Comparison of ENCODE assay signal across 1 cellular context in genomic region chr5:41182666-41183065, GRCh38.
A peak's percentile ranks its signal among the peaks of the same experiment; 100 is the strongest.
TF ChIP-seq lines count a peak whose summit lies in the region.

No MANE protein-coding gene starts in this region.

TF ChIP-seq in HepG2, 621 proteins besides CTCF, POLR2A, EP300 and RAD21 (continued from another document and continues in another):
- TF ChIP-seq ZNF280D (CRISPR knock-in tag; IDR thresholded peaks at IDR 0.05) (no peak), MED1 (CRISPR knock-in tag; IDR thresholded peaks at IDR 0.05) (no peak), ZKSCAN1 (IDR thresholded peaks at IDR 0.05; ENCODE audit: low read length) (no peak), EZH2 (conservative IDR thresholded peaks at IDR 0.05; ENCODE audit: low read depth, low read length) (no peak), PAXIP1 (CRISPR knock-in tag; conservative IDR thresholded peaks at IDR 0.05) (peak; percentile 50), ZNF430 (CRISPR knock-in tag; IDR thresholded peaks at IDR 0.05) (no peak), HNF4A (CRISPR knock-in tag; IDR thresholded peaks at IDR 0.05) (peak; percentile 17; the same call in 1 of the 2 replicates), ZNF558 (CRISPR knock-in tag; IDR thresholded peaks at IDR 0.05; ENCODE audit: borderline replicate concordance) (no peak), KMT2A (CRISPR knock-in tag; IDR thresholded peaks at IDR 0.05) (no peak), POLR2G (IDR thresholded peaks at IDR 0.05; ENCODE audit: low read depth, low read length) (no peak), MAFK (conservative IDR thresholded peaks at IDR 0.05 in 1 of 2, IDR thresholded peaks at IDR 0.05 in 1 of 2; ENCODE audit: low read length in 2 of 2) (no peak), PAX8 (CRISPR knock-in tag; IDR thresholded peaks at IDR 0.05; ENCODE audit: borderline replicate concordance) (no peak), ELK4 (CRISPR knock-in tag; IDR thresholded peaks at IDR 0.05; ENCODE audit: borderline replicate concordance) (no peak), ZNF557 (CRISPR knock-in tag; IDR thresholded peaks at IDR 0.05) (no peak), ZNF580 (CRISPR knock-in tag; IDR thresholded peaks at IDR 0.05; ENCODE audit: borderline replicate concordance, low read depth) (no peak), NCOA2 (CRISPR knock-in tag; IDR thresholded peaks at IDR 0.05) (peak; percentile 77), FOXA3 (CRISPR knock-in tag; IDR thresholded peaks at IDR 0.05) (no peak), ARNT2 (CRISPR knock-in tag; IDR thresholded peaks at IDR 0.05; ENCODE audit: low read depth) (no peak), NFYB (CRISPR knock-in tag; IDR thresholded peaks at IDR 0.05) (no peak), NFATC3 (CRISPR knock-in tag; IDR thresholded peaks at IDR 0.05) (no peak)
- TF ChIP-seq, protein P1, sequence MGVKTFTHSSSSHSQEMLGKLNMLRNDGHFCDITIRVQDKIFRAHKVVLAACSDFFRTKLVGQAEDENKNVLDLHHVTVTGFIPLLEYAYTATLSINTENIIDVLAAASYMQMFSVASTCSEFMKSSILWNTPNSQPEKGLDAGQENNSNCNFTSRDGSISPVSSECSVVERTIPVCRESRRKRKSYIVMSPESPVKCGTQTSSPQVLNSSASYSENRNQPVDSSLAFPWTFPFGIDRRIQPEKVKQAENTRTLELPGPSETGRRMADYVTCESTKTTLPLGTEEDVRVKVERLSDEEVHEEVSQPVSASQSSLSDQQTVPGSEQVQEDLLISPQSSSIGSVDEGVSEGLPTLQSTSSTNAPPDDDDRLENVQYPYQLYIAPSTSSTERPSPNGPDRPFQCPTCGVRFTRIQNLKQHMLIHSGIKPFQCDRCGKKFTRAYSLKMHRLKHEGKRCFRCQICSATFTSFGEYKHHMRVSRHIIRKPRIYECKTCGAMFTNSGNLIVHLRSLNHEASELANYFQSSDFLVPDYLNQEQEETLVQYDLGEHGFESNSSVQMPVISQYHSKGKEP (CRISPR knock-in tag; IDR thresholded peaks at IDR 0.05): no peak
- TF ChIP-seq, protein P2, sequence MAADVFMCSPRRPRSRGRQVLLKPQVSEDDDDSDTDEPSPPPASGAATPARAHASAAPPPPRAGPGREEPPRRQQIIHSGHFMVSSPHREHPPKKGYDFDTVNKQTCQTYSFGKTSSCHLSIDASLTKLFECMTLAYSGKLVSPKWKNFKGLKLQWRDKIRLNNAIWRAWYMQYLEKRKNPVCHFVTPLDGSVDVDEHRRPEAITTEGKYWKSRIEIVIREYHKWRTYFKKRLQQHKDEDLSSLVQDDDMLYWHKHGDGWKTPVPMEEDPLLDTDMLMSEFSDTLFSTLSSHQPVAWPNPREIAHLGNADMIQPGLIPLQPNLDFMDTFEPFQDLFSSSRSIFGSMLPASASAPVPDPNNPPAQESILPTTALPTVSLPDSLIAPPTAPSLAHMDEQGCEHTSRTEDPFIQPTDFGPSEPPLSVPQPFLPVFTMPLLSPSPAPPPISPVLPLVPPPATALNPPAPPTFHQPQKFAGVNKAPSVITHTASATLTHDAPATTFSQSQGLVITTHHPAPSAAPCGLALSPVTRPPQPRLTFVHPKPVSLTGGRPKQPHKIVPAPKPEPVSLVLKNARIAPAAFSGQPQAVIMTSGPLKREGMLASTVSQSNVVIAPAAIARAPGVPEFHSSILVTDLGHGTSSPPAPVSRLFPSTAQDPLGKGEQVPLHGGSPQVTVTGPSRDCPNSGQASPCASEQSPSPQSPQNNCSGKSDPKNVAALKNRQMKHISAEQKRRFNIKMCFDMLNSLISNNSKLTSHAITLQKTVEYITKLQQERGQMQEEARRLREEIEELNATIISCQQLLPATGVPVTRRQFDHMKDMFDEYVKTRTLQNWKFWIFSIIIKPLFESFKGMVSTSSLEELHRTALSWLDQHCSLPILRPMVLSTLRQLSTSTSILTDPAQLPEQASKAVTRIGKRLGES (CRISPR knock-in tag; IDR thresholded peaks at IDR 0.05; ENCODE audit: borderline replicate concordance): no peak
- TF ChIP-seq, protein P3, sequence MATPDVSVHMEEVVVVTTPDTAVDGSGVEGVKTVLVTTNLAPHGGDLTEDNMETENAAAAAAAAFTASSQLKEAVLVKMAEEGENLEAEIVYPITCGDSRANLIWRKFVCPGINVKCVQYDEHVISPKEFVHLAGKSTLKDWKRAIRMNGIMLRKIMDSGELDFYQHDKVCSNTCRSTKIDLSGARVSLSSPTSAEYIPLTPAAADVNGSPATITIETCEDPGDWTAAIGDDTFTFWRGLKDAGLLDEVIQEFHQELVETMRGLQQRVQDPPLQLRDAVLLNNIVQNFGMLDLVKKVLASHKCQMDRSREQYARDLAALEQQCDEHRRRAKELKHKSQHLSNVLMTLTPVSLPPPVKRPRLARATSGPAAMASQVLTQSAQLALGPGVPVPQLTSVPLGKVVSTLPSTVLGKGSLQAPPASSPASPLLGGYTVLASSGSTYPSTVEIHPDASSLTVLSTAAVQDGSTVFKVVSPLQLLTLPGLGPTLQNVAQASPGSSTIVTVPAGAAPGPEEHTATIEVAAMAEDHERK (CRISPR knock-in tag; IDR thresholded peaks at IDR 0.05; ENCODE audit: low read depth): no peak
- TF ChIP-seq, protein P4, sequence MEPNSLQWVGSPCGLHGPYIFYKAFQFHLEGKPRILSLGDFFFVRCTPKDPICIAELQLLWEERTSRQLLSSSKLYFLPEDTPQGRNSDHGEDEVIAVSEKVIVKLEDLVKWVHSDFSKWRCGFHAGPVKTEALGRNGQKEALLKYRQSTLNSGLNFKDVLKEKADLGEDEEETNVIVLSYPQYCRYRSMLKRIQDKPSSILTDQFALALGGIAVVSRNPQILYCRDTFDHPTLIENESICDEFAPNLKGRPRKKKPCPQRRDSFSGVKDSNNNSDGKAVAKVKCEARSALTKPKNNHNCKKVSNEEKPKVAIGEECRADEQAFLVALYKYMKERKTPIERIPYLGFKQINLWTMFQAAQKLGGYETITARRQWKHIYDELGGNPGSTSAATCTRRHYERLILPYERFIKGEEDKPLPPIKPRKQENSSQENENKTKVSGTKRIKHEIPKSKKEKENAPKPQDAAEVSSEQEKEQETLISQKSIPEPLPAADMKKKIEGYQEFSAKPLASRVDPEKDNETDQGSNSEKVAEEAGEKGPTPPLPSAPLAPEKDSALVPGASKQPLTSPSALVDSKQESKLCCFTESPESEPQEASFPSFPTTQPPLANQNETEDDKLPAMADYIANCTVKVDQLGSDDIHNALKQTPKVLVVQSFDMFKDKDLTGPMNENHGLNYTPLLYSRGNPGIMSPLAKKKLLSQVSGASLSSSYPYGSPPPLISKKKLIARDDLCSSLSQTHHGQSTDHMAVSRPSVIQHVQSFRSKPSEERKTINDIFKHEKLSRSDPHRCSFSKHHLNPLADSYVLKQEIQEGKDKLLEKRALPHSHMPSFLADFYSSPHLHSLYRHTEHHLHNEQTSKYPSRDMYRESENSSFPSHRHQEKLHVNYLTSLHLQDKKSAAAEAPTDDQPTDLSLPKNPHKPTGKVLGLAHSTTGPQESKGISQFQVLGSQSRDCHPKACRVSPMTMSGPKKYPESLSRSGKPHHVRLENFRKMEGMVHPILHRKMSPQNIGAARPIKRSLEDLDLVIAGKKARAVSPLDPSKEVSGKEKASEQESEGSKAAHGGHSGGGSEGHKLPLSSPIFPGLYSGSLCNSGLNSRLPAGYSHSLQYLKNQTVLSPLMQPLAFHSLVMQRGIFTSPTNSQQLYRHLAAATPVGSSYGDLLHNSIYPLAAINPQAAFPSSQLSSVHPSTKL (CRISPR knock-in tag; IDR thresholded peaks at IDR 0.05): peak; percentile 58
- TF ChIP-seq, protein P5, sequence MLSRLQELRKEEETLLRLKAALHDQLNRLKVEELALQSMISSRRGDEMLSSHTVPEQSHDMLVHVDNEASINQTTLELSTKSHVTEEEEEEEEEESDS (CRISPR knock-in tag; IDR thresholded peaks at IDR 0.05; ENCODE audit: borderline replicate concordance): no peak
- TF ChIP-seq, protein P6, sequence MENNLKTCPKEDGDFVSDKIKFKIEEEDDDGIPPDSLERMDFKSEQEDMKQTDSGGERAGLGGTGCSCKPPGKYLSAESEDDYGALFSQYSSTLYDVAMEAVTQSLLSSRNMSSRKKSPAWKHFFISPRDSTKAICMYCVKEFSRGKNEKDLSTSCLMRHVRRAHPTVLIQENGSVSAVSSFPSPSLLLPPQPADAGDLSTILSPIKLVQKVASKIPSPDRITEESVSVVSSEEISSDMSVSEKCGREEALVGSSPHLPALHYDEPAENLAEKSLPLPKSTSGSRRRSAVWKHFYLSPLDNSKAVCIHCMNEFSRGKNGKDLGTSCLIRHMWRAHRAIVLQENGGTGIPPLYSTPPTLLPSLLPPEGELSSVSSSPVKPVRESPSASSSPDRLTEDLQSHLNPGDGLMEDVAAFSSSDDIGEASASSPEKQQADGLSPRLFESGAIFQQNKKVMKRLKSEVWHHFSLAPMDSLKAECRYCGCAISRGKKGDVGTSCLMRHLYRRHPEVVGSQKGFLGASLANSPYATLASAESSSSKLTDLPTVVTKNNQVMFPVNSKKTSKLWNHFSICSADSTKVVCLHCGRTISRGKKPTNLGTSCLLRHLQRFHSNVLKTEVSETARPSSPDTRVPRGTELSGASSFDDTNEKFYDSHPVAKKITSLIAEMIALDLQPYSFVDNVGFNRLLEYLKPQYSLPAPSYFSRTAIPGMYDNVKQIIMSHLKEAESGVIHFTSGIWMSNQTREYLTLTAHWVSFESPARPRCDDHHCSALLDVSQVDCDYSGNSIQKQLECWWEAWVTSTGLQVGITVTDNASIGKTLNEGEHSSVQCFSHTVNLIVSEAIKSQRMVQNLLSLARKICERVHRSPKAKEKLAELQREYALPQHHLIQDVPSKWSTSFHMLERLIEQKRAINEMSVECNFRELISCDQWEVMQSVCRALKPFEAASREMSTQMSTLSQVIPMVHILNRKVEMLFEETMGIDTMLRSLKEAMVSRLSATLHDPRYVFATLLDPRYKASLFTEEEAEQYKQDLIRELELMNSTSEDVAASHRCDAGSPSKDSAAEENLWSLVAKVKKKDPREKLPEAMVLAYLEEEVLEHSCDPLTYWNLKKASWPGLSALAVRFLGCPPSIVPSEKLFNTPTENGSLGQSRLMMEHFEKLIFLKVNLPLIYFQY (CRISPR knock-in tag; IDR thresholded peaks at IDR 0.05; ENCODE audit: borderline replicate concordance): no peak
- TF ChIP-seq, protein P7, sequence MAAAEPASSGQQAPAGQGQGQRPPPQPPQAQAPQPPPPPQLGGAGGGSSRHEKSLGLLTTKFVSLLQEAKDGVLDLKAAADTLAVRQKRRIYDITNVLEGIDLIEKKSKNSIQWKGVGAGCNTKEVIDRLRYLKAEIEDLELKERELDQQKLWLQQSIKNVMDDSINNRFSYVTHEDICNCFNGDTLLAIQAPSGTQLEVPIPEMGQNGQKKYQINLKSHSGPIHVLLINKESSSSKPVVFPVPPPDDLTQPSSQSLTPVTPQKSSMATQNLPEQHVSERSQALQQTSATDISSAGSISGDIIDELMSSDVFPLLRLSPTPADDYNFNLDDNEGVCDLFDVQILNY (CRISPR knock-in tag; conservative IDR thresholded peaks at IDR 0.05): no peak
